ENCODE assay signal across 9 cellular contexts in genomic region chr7:158407581-158408331, GRCh38.
DNase-seq lines count a peak whose midpoint lies in the region; ATAC-seq, FAIRE-seq and TF ChIP-seq lines count a peak whose summit lies in the region.
"Had no signal": no experiment of that assay in that cellular context is flagged by ENCODE, and none has a peak within 500 bp of the region (broad histone marks: within the 10 kb centered on the region; RNA-seq: fewer than 3 reads in every experiment).

No MANE protein-coding gene starts in this region.

- H3K9me3 ChIP-seq in GM23248 (ENCODE audit: low read depth) = no peaks in the 10 kb centered on the region
- H3K9me3 ChIP-seq in OCI-LY3 (ENCODE audit: insufficient read depth, low read length) = no peaks in the 10 kb centered on the region
- H3K9me3 ChIP-seq in transverse colon = no peaks in the 10 kb centered on the region
- no peaks in the 10 kb centered on the region for H3K9me3 ChIP-seq in psoas muscle

- H3K27me3 Mint-ChIP-seq in mesothelial cell of epicardium (ENCODE audit: low read depth) = peaks cover 2% of the 10 kb centered on the region

- no peak for TF ChIP-seq POLR2A in transverse colon (IDR thresholded peaks at IDR 0.05)

- no peak overlapping the region for H3K4me2 ChIP-seq in GM23248 (ENCODE audit: unreplicated experiment)
- H3K4me2 ChIP-seq in OCI-LY3 (ENCODE audit: low read length) = no peak overlapping the region

- H4K20me1 ChIP-seq in GM23248 (ENCODE audit: insufficient read depth) = no peaks in the 10 kb centered on the region
- H4K20me1 ChIP-seq in OCI-LY3 (ENCODE audit: insufficient read depth, low read length) = no peaks in the 10 kb centered on the region

- no peaks in the 10 kb centered on the region for H3K9me2 ChIP-seq in GM23248 (ENCODE audit: insufficient read depth)

- intact Hi-C loops in transverse colon (cut with DNase I; ENCODE audit: low total_unique reads) = no loop called here
- intact Hi-C loops in psoas muscle (cut with DNase I) = no loop called here

- no peak overlapping the region for H3K9ac ChIP-seq in GM23248
- H3K9ac ChIP-seq in OCI-LY3 (ENCODE audit: low read length) = no peak overlapping the region

- H3K27ac ChIP-seq in GM23248 = no peak overlapping the region
- no peak overlapping the region for H3K27ac ChIP-seq in OCI-LY3 (ENCODE audit: low read length)
- H3K27ac ChIP-seq in transverse colon = no peak overlapping the region
- no peak overlapping the region for H3K27ac ChIP-seq in psoas muscle

- no peaks in the 10 kb centered on the region for H3K36me3 Mint-ChIP-seq in mesothelial cell of epicardium

- H3K4me3 ChIP-seq in GM23248 (no peak overlapping the region), OCI-LY3 (ENCODE audit: low read length) (no peak overlapping the region), transverse colon (no peak overlapping the region), psoas muscle (no peak overlapping the region)

- H3K79me2 ChIP-seq in GM23248 (ENCODE audit: insufficient read depth) (no peaks in the 10 kb centered on the region), OCI-LY3 (ENCODE audit: low read length) (no peaks in the 10 kb centered on the region)

- H3K4me3 Mint-ChIP-seq in mesothelial cell of epicardium = no peak overlapping the region
- H3K4me3 Mint-ChIP-seq: activated T-cell treated with anti-CD3 and anti-CD28 coated beads, Interleukin-2, amount 50 U/mL, for 72 hours had no signal

- TF ChIP-seq EP300 in transverse colon (IDR thresholded peaks at IDR 0.05; ENCODE audit: low read depth) = no peak

- WGBS in GM23248 (ENCODE audit: low coverage in 1 of 2, low lambda C conversion rate in 2 of 2, missing lambda C conversion rate in 2 of 2), 2 experiments = 45 to 59% methylated on average over 12 to 15 of the region's 17 CpGs
- WGBS in transverse colon (ENCODE audit: low coverage in 1 of 2), 2 donors = 0 to 73% methylated on average over 2 to 17 of the region's 17 CpGs
- WGBS in psoas muscle, 3 donors = 75 to 80% (median 78%) methylated on average over 16 to 17 of the region's 17 CpGs

- TF ChIP-seq CTCF in OCI-LY3 (IDR thresholded peaks at IDR 0.05; ENCODE audit: low read depth, low read length) = peak; percentile 77
- peak; percentile 35 to 67 (median 51) for TF ChIP-seq CTCF in transverse colon (IDR thresholded peaks at IDR 0.05)
- no peak for TF ChIP-seq CTCF in psoas muscle (IDR thresholded peaks at IDR 0.05)
- no peak for TF ChIP-seq CTCF in mesothelial cell of epicardium (IDR thresholded peaks at IDR 0.05; ENCODE audit: unreplicated experiment)

- H3K4me1 ChIP-seq in GM23248 (ENCODE audit: insufficient read depth) (no peaks in the 10 kb centered on the region), OCI-LY3 (ENCODE audit: low read length) (peaks cover 15% of the 10 kb centered on the region), transverse colon (peaks cover 0 to 14% (median 1%) of the 10 kb centered on the region in 4 donors), psoas muscle (no peaks in the 10 kb centered on the region)

- no peak overlapping the region for H3K27ac Mint-ChIP-seq in mesothelial cell of epicardium
- H3K27ac Mint-ChIP-seq: activated T-cell treated with anti-CD3 and anti-CD28 coated beads, Interleukin-2, amount 50 U/mL, for 72 hours had no signal

- H3K27me3 ChIP-seq in GM23248 (replicated peaks; ENCODE audit: insufficient read depth) (no peaks in the 10 kb centered on the region), OCI-LY3 (ENCODE audit: low read depth, low read length) (no peaks in the 10 kb centered on the region), transverse colon (no peaks in the 10 kb centered on the region), psoas muscle (ENCODE audit: insufficient read depth in 3 of 3, low read length in 2 of 3) (peaks cover 0 to 4% (median 0%) of the 10 kb centered on the region in 3 donors)

- peak; percentile 36 for DNase-seq in GM23248
- peak; percentile 21 for DNase-seq in fibroblast of the conjunctiva (ENCODE audit: low read depth)
- no peak for DNase-seq in transverse colon
- DNase-seq in psoas muscle = no peak
- DNase-seq in mesothelial cell of epicardium (ENCODE audit: low spot score in 2 of 2, unreplicated experiment in 2 of 2) = no peak
- no peak for DNase-seq in stimulated activated CD4-positive, alpha-beta T cell treated with anti-CD3 and anti-CD28 coated beads, Interleukin-2, amount 100 ng/mL, for 48 hours

- in situ Hi-C loops in GM23248 (cut with MboI) (no loop called here), transverse colon (cut with MboI; ENCODE audit: low pct_ligation_motif_present in 1 of 4, low pct_unique_long_range_greater_than_20kb in 1 of 4, low sequenced_read_pairs in 3 of 4) (no loop called here)

- FAIRE-seq in A204.1 (lab: Jason Lieb, UNC) = peak; percentile 96

- no peaks in the 10 kb centered on the region for H3K36me3 ChIP-seq in GM23248 (ENCODE audit: low read depth)
- no peaks in the 10 kb centered on the region for H3K36me3 ChIP-seq in OCI-LY3 (replicated peaks; ENCODE audit: low read depth, low read length)
- no peaks in the 10 kb centered on the region for H3K36me3 ChIP-seq in transverse colon
- H3K36me3 ChIP-seq in psoas muscle (ENCODE audit: insufficient read depth in 1 of 2, low read depth in 1 of 2) = no peaks in the 10 kb centered on the region

- no peaks in the 10 kb centered on the region for H3K4me1 Mint-ChIP-seq in mesothelial cell of epicardium

- ATAC-seq in psoas muscle = no peak
- ATAC-seq: activated T-cell treated with anti-CD3 and anti-CD28 coated beads, Interleukin-2, amount 50 U/mL, for 72 hours had no signal

- H2AFZ ChIP-seq in GM23248 (no peak overlapping the region), OCI-LY3 (ENCODE audit: low read depth, low read length) (no peak overlapping the region)

- no peaks in the 10 kb centered on the region for H3F3A ChIP-seq in GM23248 (ENCODE audit: insufficient read depth)

- H3K9me3 Mint-ChIP-seq in mesothelial cell of epicardium = no peaks in the 10 kb centered on the region
- H3K9me3 Mint-ChIP-seq: activated T-cell treated with anti-CD3 and anti-CD28 coated beads, Interleukin-2, amount 50 U/mL, for 72 hours had no signal

Comparison
In these comparisons a context has a peak if more than half of its experiments do, and no peak if none do; other contexts are left out.
1. DNase-seq: peak in GM23248 (single experiment) and fibroblast of the conjunctiva (single experiment); none in transverse colon (single experiment), psoas muscle (0 of 2), mesothelial cell of epicardium (0 of 2) and stimulated activated CD4-positive, alpha-beta T cell treated with anti-CD3 and anti-CD28 coated beads, Interleukin-2, amount 100 ng/mL, for 48 hours (0 of 2).
2. CTCF ChIP-seq: peak in OCI-LY3 (single experiment) and transverse colon (5 of 5); none in psoas muscle (single experiment) and mesothelial cell of epicardium (single experiment).